8 cellular contexts compared by ENCODE assay signal in the genomic region with DNA sequence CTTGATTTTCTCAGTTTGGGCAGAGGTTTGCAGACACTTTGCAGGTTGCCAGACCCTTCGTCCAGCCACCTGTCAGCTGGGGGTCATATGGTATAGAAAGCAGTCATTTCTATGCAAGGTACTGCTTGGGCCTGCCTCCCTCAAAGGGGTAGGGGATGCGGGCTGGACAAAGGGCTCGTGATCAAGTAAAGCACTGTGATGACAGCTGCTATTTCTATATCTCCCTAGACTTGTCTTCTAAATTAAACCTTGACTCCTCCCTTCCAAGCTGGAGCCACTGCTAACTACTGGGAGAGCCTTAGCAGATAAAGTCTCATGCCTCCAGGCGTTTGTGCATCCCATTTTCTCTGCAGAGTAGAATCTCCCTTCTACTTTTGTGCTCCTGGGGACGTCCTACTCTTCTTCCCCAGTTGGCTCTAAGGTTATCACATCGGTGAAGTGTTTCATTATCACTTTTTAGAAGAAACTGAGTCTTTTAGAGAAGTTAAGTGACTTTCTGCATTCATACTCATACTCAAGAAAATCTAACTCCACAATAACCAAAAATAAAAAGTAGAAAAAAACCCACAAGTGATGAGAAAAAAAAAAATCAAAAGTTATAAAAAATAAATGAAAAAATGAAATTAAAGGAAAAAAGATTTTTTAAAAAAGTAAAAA. TPM values are rescaled to one million over a fixed set of nuclear protein-coding genes. Genes with fewer than 3 reads are reported as not detected.
A peak's percentile ranks its signal among the peaks of the same experiment; 100 is the strongest.
DNase-seq lines count a peak whose midpoint lies in the region; ATAC-seq and TF ChIP-seq lines count a peak whose summit lies in the region.

No MANE protein-coding gene starts in this region.

- H3K27ac Mint-ChIP-seq in HFFc6 (peak overlapping the region; percentile 99), memory B cell (peak overlapping the region; percentile 99)

- H3K4me1 Mint-ChIP-seq in HFFc6 (ENCODE audit: low read depth) (peaks cover 45% of the 10 kb centered on the region), memory B cell (peaks cover 15% of the 10 kb centered on the region)

- H3K9me3 Mint-ChIP-seq in HFFc6 (no peaks in the 10 kb centered on the region), memory B cell (no peaks in the 10 kb centered on the region)

- in situ Hi-C loops in astrocyte of the cerebellum (cut with HindIII; ENCODE audit: low sequenced_read_pairs), result no loop called here

- H3K4me3 Mint-ChIP-seq in HFFc6 (peak overlapping the region; percentile 98), memory B cell (peak overlapping the region; percentile 99)

- H3K36me3 Mint-ChIP-seq in HFFc6 (ENCODE audit: low read depth) (peaks cover 41% of the 10 kb centered on the region), memory B cell (peaks cover 16% of the 10 kb centered on the region)

- no peak for DNase-seq in HFFc6
- DNase-seq in astrocyte of the cerebellum (ENCODE audit: low read depth), result no peak
- DNase-seq in memory B cell (ENCODE audit: low spot score in 2 of 2), result no peak
- DNase-seq in NCI-H510A (lab: John Stamatoyannopoulos, UW), result no peak
- DNase-seq in NCI-H1694 (lab: John Stamatoyannopoulos, UW), result no peak

- H3K4me3 ChIP-seq in astrocyte of the cerebellum (ENCODE audit: low read depth, low read length), result peak overlapping the region; percentile 72

- H3K27me3 Mint-ChIP-seq in HFFc6 (ENCODE audit: insufficient read depth) (peaks cover 8% of the 10 kb centered on the region), memory B cell (no peaks in the 10 kb centered on the region)

- ATAC-seq in memory B cell (ENCODE audit: low read depth) (no peak), HG03139 (IDR thresholded peaks at IDR 0.05; ENCODE audit: unreplicated experiment) (no peak), GM18517 (IDR thresholded peaks at IDR 0.05; ENCODE audit: unreplicated experiment) (no peak)

- peak overlapping the region; percentile 78 for H3K27ac ChIP-seq in 22Rv1

- TF ChIP-seq CTCF in 22Rv1 (IDR thresholded peaks at IDR 0.05) (no peak), HFFc6 (IDR thresholded peaks at IDR 0.05) (no peak), astrocyte of the cerebellum (IDR thresholded peaks at IDR 0.05; ENCODE audit: low read depth, low read length, missing control alignments) (no peak)

RNA-seq across cellular contexts. Expression of gene XRCC5, which starts 0.7 kb away (rescaled TPM):
- total RNA-seq in HFFc6 (2021; fragmentation: NEBNext Ultra II Directional; extraction: Animal tissue kit (Norgen Biotek cat#: 25700)), result 100 to 1,000 TPM; 291 to 372 (median 352) TPM

RNA-seq across cellular contexts. Expression of gene TMEM169, which starts 26.7 kb away (rescaled TPM):
- under 1 TPM in 3 of 6 experiments, not detected in 3; 0.09 to 0.25 (median 0.13) TPM for total RNA-seq in HFFc6 (2021; fragmentation: NEBNext Ultra II Directional; extraction: Animal tissue kit (Norgen Biotek cat#: 25700))

RNA-seq across cellular contexts. Expression of gene PECR, which starts 26.8 kb away (rescaled TPM):
- 1 to 10 TPM; 4.9 to 7.5 (median 6.4) TPM for total RNA-seq in HFFc6 (2021; fragmentation: NEBNext Ultra II Directional; extraction: Animal tissue kit (Norgen Biotek cat#: 25700))
